8 cellular contexts compared by ENCODE assay signal in the genomic region with DNA sequence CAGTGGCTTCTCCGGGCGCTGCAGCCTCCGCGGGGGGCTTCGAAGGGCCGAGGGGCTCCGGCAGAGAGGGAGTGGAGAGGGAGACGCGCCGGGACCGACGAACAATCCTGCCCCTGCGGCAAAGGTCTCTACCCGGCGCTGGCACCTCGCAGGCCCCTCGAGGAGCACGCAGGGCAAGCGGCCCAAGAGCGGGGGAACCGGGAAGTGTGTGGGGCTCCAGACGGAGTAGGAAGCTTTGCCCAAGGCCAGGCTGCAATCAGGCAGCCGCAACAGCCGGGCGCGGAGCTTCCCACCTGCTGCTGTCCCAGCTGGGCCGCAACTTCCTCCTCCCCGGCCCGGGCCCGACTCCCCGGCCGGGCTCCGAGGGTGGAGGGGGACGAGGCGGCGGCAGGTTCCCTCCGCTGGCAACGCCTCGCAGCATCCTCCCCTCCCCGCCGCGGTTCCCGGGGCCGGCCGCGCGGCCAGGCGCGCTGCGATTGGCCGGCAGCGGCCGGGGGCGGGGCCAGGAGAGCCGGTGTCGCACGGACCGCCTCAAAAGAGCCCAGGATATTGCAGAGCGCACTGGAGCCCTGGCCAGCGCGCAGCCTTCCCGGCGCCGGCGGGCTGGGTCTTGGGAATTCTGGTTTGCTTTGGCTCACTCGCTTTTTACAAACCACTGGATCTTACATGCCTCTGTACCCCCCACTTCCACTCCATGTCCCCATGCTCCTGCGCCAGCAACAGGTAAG. TPM values are rescaled to one million over a fixed set of nuclear protein-coding genes. Genes with fewer than 3 reads are reported as not detected.
A peak's percentile ranks its signal among the peaks of the same experiment; 100 is the strongest.
DNase-seq lines count a peak whose midpoint lies in the region; ATAC-seq lines count a peak whose summit lies in the region.

Gene KCNJ2 (plus strand): TSS at position 554 of the 728 bp plus-strand sequence. CDS start 5,508 bp downstream, outside the sequence.

- H3K9me3 Mint-ChIP-seq in activated naive CD4-positive, alpha-beta T cell treated with anti-CD3 and anti-CD28 coated beads, Interleukin-2, amount 50 U/mL, for 72 hours = no peaks in the 10 kb centered on the region

- peak; percentile 95 for ATAC-seq in GM21529 (IDR thresholded peaks at IDR 0.05; ENCODE audit: unreplicated experiment)
- ATAC-seq in activated naive CD4-positive, alpha-beta T cell treated with anti-CD3 and anti-CD28 coated beads, Interleukin-2, amount 50 U/mL, for 72 hours = peak; percentile 92 to 96

- DNase-seq in DMS53 (lab: John Stamatoyannopoulos, UW) (peak; percentile 96), HuH-7 (ENCODE audit: low spot score) (peak; percentile 70), OCI-M1 (lab: John Stamatoyannopoulos, UW) (peak; percentile 91), head of caudate nucleus (peak; percentile 77 to 96 (median 93)), nucleus accumbens (lab: John Stamatoyannopoulos, UW) (peak in 54 of 56 donors; percentile 50 to 94 (median 86)), ureter (ENCODE audit: low spot score) (peak; percentile 77)
- DNase-seq in activated naive CD4-positive, alpha-beta T cell treated with anti-CD3 and anti-CD28 coated beads, Interleukin-2, amount 50 U/mL, for 72 hours (ENCODE audit: low spot score in 2 of 2) = peak; percentile 59 to 69

- peaks cover 5 to 17% of the 10 kb centered on the region in 2 donors for H3K36me3 Mint-ChIP-seq in activated naive CD4-positive, alpha-beta T cell treated with anti-CD3 and anti-CD28 coated beads, Interleukin-2, amount 50 U/mL, for 72 hours

- no peak within 1 kb of the TSS for H3K27ac Mint-ChIP-seq in activated naive CD4-positive, alpha-beta T cell treated with anti-CD3 and anti-CD28 coated beads, Interleukin-2, amount 50 U/mL, for 72 hours

- intact Hi-C loops in head of caudate nucleus (cut with DNase I) = loop anchor here (5.0 kb wide), 2 partner anchors 383 to 453 kb away; no protein-coding TSS in a partner anchor

RNA-seq across cellular contexts. Expression of gene KCNJ2, which starts in this region (rescaled TPM):
- total RNA-seq in activated naive CD4-positive, alpha-beta T cell treated with anti-CD3 and anti-CD28 coated beads, Interleukin-2, amount 50 U/mL, for 72 hours = under 1 TPM in 1 of 2 donors, not detected in 1; 0.05 TPM
- 1.1 TPM for total RNA-seq in ureter

Comparison
In these comparisons a context has a peak if more than half of its experiments do, and no peak if none do; other contexts are left out.
1. Peak in every context shown above with its lines: DNase-seq and ATAC-seq.
2. Peak in DNase-seq and ATAC-seq in activated naive CD4-positive, alpha-beta T cell treated with anti-CD3 and anti-CD28 coated beads, Interleukin-2, amount 50 U/mL, for 72 hours; RNA of the gene not detected or under 1 TPM.